11 cellular contexts compared by ENCODE assay signal in genomic region chr6:134537146-134537555, GRCh38.
DNase-seq lines count a peak whose midpoint lies in the region; TF ChIP-seq lines count a peak whose summit lies in the region.
"Had no signal": no experiment of that assay in that cellular context is flagged by ENCODE, and none has a peak within 500 bp of the region (broad histone marks: within the 10 kb centered on the region; RNA-seq: fewer than 3 reads in every experiment).

No MANE protein-coding gene starts in this region.

- no peaks in the 10 kb centered on the region for H3K36me3 ChIP-seq in hepatocyte (replicated peaks; ENCODE audit: insufficient read depth, low read depth)
- H3K36me3 ChIP-seq: cardiac muscle cell had no signal

- no peak overlapping the region for H3K27ac ChIP-seq in hepatocyte
- H3K27ac ChIP-seq: C4-2B, cardiac muscle cell had no signal

- no peaks in the 10 kb centered on the region for H3K9me3 ChIP-seq in hepatocyte (ENCODE audit: low read depth)

- H3K27me3 ChIP-seq in hepatocyte, result no peaks in the 10 kb centered on the region
- H3K27me3 ChIP-seq: cardiac muscle cell had no signal

- peak; percentile 75 for DNase-seq in ACHN
- DNase-seq in HS-27A (ENCODE audit: low read depth), result peak; percentile 99
- peak; percentile 75 for DNase-seq in amniotic epithelial cell (ENCODE audit: low read depth)
- DNase-seq in hepatic stellate cell (ENCODE audit: low spot score), result peak; percentile 58
- no peak for DNase-seq in NCI-H1694 (lab: John Stamatoyannopoulos, UW)
- DNase-seq in D341Med (ENCODE audit: low spot score), result no peak
- DNase-seq in hepatocyte (ENCODE audit: low spot score), result no peak
- DNase-seq in activated CD4-positive, alpha-beta T cell treated with anti-CD3 and anti-CD28 coated beads for 48 hours, result no peak
- DNase-seq: naive B cell had no signal

- H3K79me2 ChIP-seq in hepatocyte, result no peaks in the 10 kb centered on the region

- H2AFZ ChIP-seq in hepatocyte, result no peak overlapping the region

- H3K4me3 ChIP-seq in hepatocyte, result no peak overlapping the region
- H3K4me3 ChIP-seq: cardiac muscle cell had no signal

- no peaks in the 10 kb centered on the region for H3K9me2 ChIP-seq in hepatocyte (replicated peaks; ENCODE audit: insufficient read depth)

- H3K4me1 ChIP-seq in hepatocyte (ENCODE audit: insufficient read depth), result no peaks in the 10 kb centered on the region

- TF ChIP-seq CTCF in hepatocyte (IDR thresholded peaks at IDR 0.05; ENCODE audit: poor library complexity), result no peak

- in situ Hi-C loops in ACHN (cut with HindIII; ENCODE audit: low pct_ligation_motif_present, low pct_unique_long_range_greater_than_20kb, low sequenced_read_pairs), result no loop called here

- H3K4me2 ChIP-seq in hepatocyte, result no peak overlapping the region

- H4K20me1 ChIP-seq in hepatocyte (ENCODE audit: insufficient read depth, poor library complexity, severe bottlenecking), result no peaks in the 10 kb centered on the region

- 81% methylated on average over 2 of the region's 2 CpGs for whole genome bisulfite sequencing in hepatocyte (ENCODE audit: low lambda C conversion rate, missing lambda C conversion rate)

Comparison
In these comparisons a context has a peak if more than half of its experiments do, and no peak if none do; other contexts are left out.
1. DNase-seq: peak in ACHN (single experiment), HS-27A (single experiment), amniotic epithelial cell (single experiment) and hepatic stellate cell (single experiment); none in NCI-H1694 (single experiment), D341Med (single experiment), hepatocyte (single experiment) and activated CD4-positive, alpha-beta T cell treated with anti-CD3 and anti-CD28 coated beads for 48 hours (single experiment).